In genomic region chr19:38210458-38210987, GRCh38 we compare ENCODE assay signal across 8 cellular contexts. TPM values are rescaled to one million over a fixed set of nuclear protein-coding genes. Genes with fewer than 3 reads are reported as not detected.
DNase-seq lines count a peak whose midpoint lies in the region; ATAC-seq and TF ChIP-seq lines count a peak whose summit lies in the region.

No MANE protein-coding gene starts in this region.

- intact Hi-C loops in dorsolateral prefrontal cortex (cut with DNase I), result loop anchor here (2.0 to 5.0 kb wide), 3 partner anchors 14 to 63 kb away; partner anchors contain the start of gene DPF1 (in 1 of the 2)
- intact Hi-C loops in upper lobe of right lung (cut with DNase I), result no loop called here

- H3K27ac ChIP-seq in dorsolateral prefrontal cortex, result peak overlapping the region; percentile 50 to 98 (median 95)
- peak overlapping the region; percentile 42 for H3K27ac ChIP-seq in upper lobe of right lung

- TF ChIP-seq CTCF in dorsolateral prefrontal cortex (IDR thresholded peaks at IDR 0.05 in 54 of 56, conservative IDR thresholded peaks at IDR 0.05 in 2 of 56; ENCODE audit: low read depth in 1 of 56, partially characterized antibody in 56 of 56) (no peak), mesothelial cell of epicardium (IDR thresholded peaks at IDR 0.05; ENCODE audit: unreplicated experiment) (no peak), upper lobe of right lung (IDR thresholded peaks at IDR 0.05) (no peak)

- H3K36me3 Mint-ChIP-seq in mesothelial cell of epicardium, result no peaks in the 10 kb centered on the region

- H3K27me3 ChIP-seq in dorsolateral prefrontal cortex (peaks cover 0 to 2% (median 0%) of the 10 kb centered on the region in 45 donors), upper lobe of right lung (peaks cover 17% of the 10 kb centered on the region)

- peak overlapping the region; percentile 12 to 67 (median 44) for H3K4me3 ChIP-seq in dorsolateral prefrontal cortex
- no peak overlapping the region for H3K4me3 ChIP-seq in upper lobe of right lung

- peaks cover 17% of the 10 kb centered on the region for H3K4me1 Mint-ChIP-seq in mesothelial cell of epicardium

- no peaks in the 10 kb centered on the region for H3K9me3 Mint-ChIP-seq in mesothelial cell of epicardium

- peak; percentile 7 for ATAC-seq in upper lobe of right lung
- no peak for ATAC-seq in GM18909 (IDR thresholded peaks at IDR 0.05; ENCODE audit: poor library complexity, unreplicated experiment)
- no peak for ATAC-seq in GM21423 (IDR thresholded peaks at IDR 0.05; ENCODE audit: unreplicated experiment)

- H3K36me3 ChIP-seq in upper lobe of right lung, result peaks cover 15% of the 10 kb centered on the region

- H3K27me3 Mint-ChIP-seq in mesothelial cell of epicardium (ENCODE audit: low read depth), result peaks cover 26% of the 10 kb centered on the region

- H3K9me3 ChIP-seq in upper lobe of right lung, result no peaks in the 10 kb centered on the region

- H3K4me1 ChIP-seq in upper lobe of right lung, result peaks cover 25% of the 10 kb centered on the region

- H3K27ac Mint-ChIP-seq in mesothelial cell of epicardium, result peak overlapping the region; percentile 73

- peak overlapping the region; percentile 63 for H3K4me3 Mint-ChIP-seq in mesothelial cell of epicardium

- DNase-seq in NCI-H524 (lab: John Stamatoyannopoulos, UW), result peak; percentile 23 to 47
- DNase-seq in NCI-H524 treated with DMSO at 0.1 percent for 48 hours (lab: John Stamatoyannopoulos, UW), result no peak
- peak; percentile 46 to 91 (median 86) for DNase-seq in dorsolateral prefrontal cortex
- DNase-seq in mesothelial cell of epicardium (ENCODE audit: low spot score in 2 of 2, unreplicated experiment in 2 of 2), result peak; percentile 65 to 73
- DNase-seq in upper lobe of right lung, result no peak
- no peak for DNase-seq in mesenteric fat pad (ENCODE audit: low spot score)

RNA-seq across cellular contexts. Expression of gene DPF1, which starts 13.5 kb away (rescaled TPM):
- total RNA-seq in dorsolateral prefrontal cortex (10 to 100 TPM; 22.0 to 91.2 (median 57.5) TPM), mesothelial cell of epicardium (3.9 to 4.2 TPM (median 4.0 TPM) in 3 replicates), upper lobe of right lung (not detected), mesenteric fat pad (not detected)

RNA-seq across cellular contexts. Expression of gene PPP1R14A, which starts 45.7 kb away (rescaled TPM):
- total RNA-seq in dorsolateral prefrontal cortex (100 to 1,000 TPM in 57 of 120 experiments, 10 to 100 TPM in 63; 17.4 to 465 (median 98.7) TPM), mesothelial cell of epicardium (13.6 to 14.8 TPM (median 13.8 TPM) in 3 replicates), upper lobe of right lung (113 TPM), mesenteric fat pad (193 TPM)

RNA-seq across cellular contexts. Expression of gene SPINT2, which starts 53.9 kb away (rescaled TPM):
- total RNA-seq in dorsolateral prefrontal cortex, result 100 to 1,000 TPM in 44 of 120 experiments, 10 to 100 TPM in 76; 41.9 to 135 (median 92.4) TPM
- 277 to 312 TPM (median 299 TPM) in 3 replicates for total RNA-seq in mesothelial cell of epicardium
- 231 TPM for total RNA-seq in upper lobe of right lung
- 13.8 TPM for total RNA-seq in mesenteric fat pad

Comparison
In these comparisons a context has a peak if more than half of its experiments do, and no peak if none do; other contexts are left out.
1. DNase-seq: peak in NCI-H524 (2 of 2), dorsolateral prefrontal cortex (10 of 10) and mesothelial cell of epicardium (2 of 2); none in NCI-H524 treated with DMSO at 0.1 percent for 48 hours (single experiment), upper lobe of right lung (single experiment) and mesenteric fat pad (single experiment).